10 cellular contexts compared by ENCODE assay signal in the genomic region with DNA sequence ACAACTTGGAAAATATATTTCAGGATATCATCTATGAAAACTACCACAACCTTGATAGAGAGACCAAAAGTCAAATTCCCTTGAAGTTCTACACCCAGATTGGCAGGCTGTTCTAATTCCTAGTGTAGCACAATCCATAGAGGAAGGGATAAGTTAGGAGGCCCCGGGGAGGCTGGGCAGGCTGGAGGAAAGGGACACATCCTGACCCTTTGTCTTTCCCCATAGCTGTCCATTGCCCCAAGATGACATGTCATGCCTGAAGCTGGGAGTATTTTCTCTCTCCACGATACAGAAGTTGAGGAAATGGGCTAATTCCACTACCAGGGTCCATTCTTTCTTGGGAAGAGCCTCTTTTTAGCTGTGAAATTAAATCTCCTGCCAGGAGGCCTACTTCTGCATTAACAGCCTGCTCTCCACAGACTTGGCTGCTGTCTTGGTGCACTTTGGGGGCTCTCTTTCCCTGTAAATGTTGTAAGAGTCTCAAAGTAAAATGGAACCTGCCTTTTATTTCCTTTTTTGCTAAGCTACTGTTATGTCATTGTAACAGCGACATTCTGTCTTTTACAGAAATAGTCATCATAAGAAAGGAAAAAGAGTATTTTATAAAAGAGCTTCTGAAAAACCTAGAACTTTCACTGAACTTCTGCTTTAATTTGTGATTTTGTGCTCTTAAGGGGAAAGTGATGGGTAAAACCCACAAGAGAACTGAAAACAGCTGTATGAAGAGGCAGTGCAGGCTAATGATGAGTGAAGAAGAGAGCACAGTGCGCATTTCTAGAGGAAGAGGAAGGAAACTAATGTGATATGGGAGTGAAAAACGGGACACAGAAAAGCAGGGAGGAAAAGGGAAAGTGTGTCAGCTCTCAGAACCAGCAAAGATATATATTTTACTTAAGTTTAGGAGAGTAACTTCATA. TPM values are rescaled to one million over a fixed set of nuclear protein-coding genes. Genes with fewer than 3 reads are reported as not detected.
DNase-seq lines count a peak whose midpoint lies in the region; ATAC-seq and TF ChIP-seq lines count a peak whose summit lies in the region.
"Not testable (repeated sequence)": the region's sequence is repeated elsewhere in the genome, so short reads cannot be mapped to it uniquely, and the experiment has no call there.
"Had no signal": no experiment of that assay in that cellular context is flagged by ENCODE, and none has a peak within 500 bp of the region (broad histone marks: within the 10 kb centered on the region; RNA-seq: fewer than 3 reads in every experiment).

No MANE protein-coding gene starts in this region.

- not testable (repeated sequence) for H3K27ac Mint-ChIP-seq in type B pancreatic cell

- not testable (repeated sequence) for H3K27me3 ChIP-seq in mammary epithelial cell (ENCODE audit: insufficient read depth, low read length); left lung

- TF ChIP-seq CTCF in mammary epithelial cell (conservative IDR thresholded peaks at IDR 0.05 in 1 of 2, IDR thresholded peaks at IDR 0.05 in 1 of 2; ENCODE audit: extremely low read depth in 1 of 2, insufficient read depth in 1 of 2, low read depth in 1 of 2, low read length in 2 of 2) (peak; percentile 42 to 49), left lung (IDR thresholded peaks at IDR 0.05) (peak; percentile 11 to 44), type B pancreatic cell (conservative IDR thresholded peaks at IDR 0.05) (peak; percentile 57)

- not testable (repeated sequence) for H3K4me1 Mint-ChIP-seq in type B pancreatic cell (ENCODE audit: unreplicated experiment)

- 27% methylated on average over 5 of the region's 5 CpGs for WGBS in mammary epithelial cell (ENCODE audit: low coverage, missing lambda C conversion rate)

- not testable (repeated sequence) for H3K9ac ChIP-seq in mammary epithelial cell (ENCODE audit: insufficient read depth, low read length)

- H3K27me3 Mint-ChIP-seq in type B pancreatic cell, result peaks cover 11% of the 10 kb centered on the region

- peak; percentile 2 for DNase-seq in GDM1 (lab: John Stamatoyannopoulos, UW)
- peak; percentile 79 for DNase-seq in KBM-7
- peak; percentile 4 for DNase-seq in mammary epithelial cell
- not testable (repeated sequence) for DNase-seq in left lung; type B pancreatic cell (ENCODE audit: extremely low spot score, unreplicated experiment)

- not testable (repeated sequence) for H3K27ac ChIP-seq in mammary epithelial cell (ENCODE audit: insufficient read depth, low read depth, low read length); left lung

- not testable (repeated sequence) for H3K4me1 ChIP-seq in mammary epithelial cell (ENCODE audit: insufficient read depth, low read length); left lung

- H2AFZ ChIP-seq in mammary epithelial cell (ENCODE audit: low read depth, low read length), result not testable (repeated sequence)

- not testable (repeated sequence) for H3K4me2 ChIP-seq in mammary epithelial cell (ENCODE audit: insufficient read depth, low read depth, low read length)

- ATAC-seq in GM19452 (IDR thresholded peaks at IDR 0.05; ENCODE audit: unreplicated experiment) (peak; percentile 71), HG02759 (IDR thresholded peaks at IDR 0.05; ENCODE audit: unreplicated experiment) (peak; percentile 76), SK-N-SH treated with all-trans-retinoic acid at 6 μM for 48 hours (peak; percentile 61; the same call in 2 of the 3 replicates), left lung (peak; percentile 49)

- not testable (repeated sequence) for H3K79me2 ChIP-seq in mammary epithelial cell (ENCODE audit: insufficient read depth, low read length)

- not testable (repeated sequence) for H3K36me3 Mint-ChIP-seq in type B pancreatic cell

- not testable (repeated sequence) for H4K20me1 ChIP-seq in mammary epithelial cell (ENCODE audit: insufficient read depth, low read length)

- in situ Hi-C loops in KBM-7 (cut with MboI; ENCODE audit: low pct_unique_long_range_greater_than_20kb, low sequenced_read_pairs); mammary epithelial cell (cut with MboI; ENCODE audit: low sequenced_read_pairs in 2 of 2): not testable (repeated sequence)

- H3K36me3 ChIP-seq in mammary epithelial cell (ENCODE audit: insufficient read depth, low read length); left lung: not testable (repeated sequence)

- intact Hi-C loops in mammary epithelial cell (cut with micrococcal nuclease); left lung (cut with DNase I): not testable (repeated sequence)

- dilution Hi-C loops in mammary epithelial cell (cut with HindIII; ENCODE audit: low sequenced_read_pairs), result not testable (repeated sequence)

- not testable (repeated sequence) for H3K9me3 Mint-ChIP-seq in type B pancreatic cell

- H3K4me3 Mint-ChIP-seq in type B pancreatic cell, result not testable (repeated sequence)

- BruUV-seq in mammary epithelial cell (replicated peaks; lab: Mats Ljungman, UMichigan), result not testable (repeated sequence)

- not testable (repeated sequence) for H3K4me3 ChIP-seq in mammary epithelial cell (replicated peaks in 1 of 3; ENCODE audit: insufficient read depth in 1 of 3, low read depth in 2 of 3, low read length in 3 of 3); left lung

- CTCF ChIA-PET in mammary epithelial cell (lab: Charles Lee; ENCODE audit: low non-redundant PET), result not testable (repeated sequence)

- not testable (repeated sequence) for H3K9me3 ChIP-seq in mammary epithelial cell (replicated peaks; ENCODE audit: insufficient read depth, low read length); left lung

RNA-seq across cellular contexts. Expression of gene IFNA16, which starts 3.4 kb away (rescaled TPM):
- not detected for total RNA-seq in mammary epithelial cell
- polyA plus RNA-seq in mammary epithelial cell, result not detected
- polyA minus RNA-seq in mammary epithelial cell, result not detected
- not detected for total RNA-seq in left lung
- not detected in 2 replicates for total RNA-seq in type B pancreatic cell (ENCODE audit: low replicate concordance)
- total RNA-seq: G401, Peyer's patch had no signal

RNA-seq across cellular contexts. Expression of gene IFNA10, which starts 6.7 kb away (rescaled TPM):
- total RNA-seq in mammary epithelial cell, result not detected
- not detected for polyA plus RNA-seq in mammary epithelial cell
- polyA minus RNA-seq in mammary epithelial cell, result not detected
- not detected for total RNA-seq in left lung
- total RNA-seq in type B pancreatic cell (ENCODE audit: low replicate concordance), result not detected in 2 replicates
- total RNA-seq: G401, Peyer's patch had no signal

RNA-seq across cellular contexts. Expression of gene IFNA7, which starts 11.7 kb away (rescaled TPM):
- not detected for total RNA-seq in mammary epithelial cell
- not detected for polyA plus RNA-seq in mammary epithelial cell
- not detected for polyA minus RNA-seq in mammary epithelial cell
- total RNA-seq in left lung, result not detected
- not detected in 2 replicates for total RNA-seq in type B pancreatic cell (ENCODE audit: low replicate concordance)
- total RNA-seq: G401, Peyer's patch had no signal

RNA-seq across cellular contexts. Expression of gene IFNA17, which starts 14.4 kb away (rescaled TPM):
- total RNA-seq in mammary epithelial cell (not detected), left lung (not detected), type B pancreatic cell (ENCODE audit: low replicate concordance) (not detected in 2 replicates)
- polyA plus RNA-seq in mammary epithelial cell, result not detected
- not detected for polyA minus RNA-seq in mammary epithelial cell
- total RNA-seq: G401, Peyer's patch had no signal

RNA-seq across cellular contexts. Expression of gene IFNA14, which starts 26.1 kb away (rescaled TPM):
- not detected for total RNA-seq in mammary epithelial cell
- polyA plus RNA-seq in mammary epithelial cell, result not detected
- not detected for polyA minus RNA-seq in mammary epithelial cell
- total RNA-seq in left lung, result not detected
- total RNA-seq in type B pancreatic cell (ENCODE audit: low replicate concordance), result not detected in 2 replicates
- total RNA-seq: G401, Peyer's patch had no signal
